In genomic region chr11:65525659-65526480, GRCh38 we compare ENCODE assay signal across 8 cellular contexts. TPM values are rescaled to one million over a fixed set of nuclear protein-coding genes. Genes with fewer than 3 reads are reported as not detected.
A peak's percentile ranks its signal among the peaks of the same experiment; 100 is the strongest.
DNase-seq lines count a peak whose midpoint lies in the region; ATAC-seq, FAIRE-seq and TF ChIP-seq lines count a peak whose summit lies in the region.

No MANE protein-coding gene starts in this region.

- H3K27ac ChIP-seq in OCI-LY1 (ENCODE audit: low read depth, low read length, poor library complexity, severe bottlenecking), result no peak overlapping the region
- H3K27ac ChIP-seq in endodermal cell (ENCODE audit: low read depth, low read length), result no peak overlapping the region
- H3K27ac ChIP-seq in neuronal stem cell (replicated peaks; ENCODE audit: low read length), result no peak overlapping the region

- peaks cover 44% of the 10 kb centered on the region for H3K4me1 Mint-ChIP-seq in CD14-positive monocyte
- H3K4me1 Mint-ChIP-seq in endodermal cell, result peaks cover 31% of the 10 kb centered on the region

- peak overlapping the region; percentile 92 for H2BK15ac ChIP-seq in neuronal stem cell (ENCODE audit: low read length)

- peak overlapping the region; percentile 60 for H3K23ac ChIP-seq in neuronal stem cell (ENCODE audit: low read depth, low read length, poor library complexity)

- H2AFZ ChIP-seq in OCI-LY1 (ENCODE audit: low read length), result no peak overlapping the region
- peak overlapping the region; percentile 94 for H2AFZ ChIP-seq in neuronal stem cell (ENCODE audit: low read length)

- peaks cover 20% of the 10 kb centered on the region for H3K36me3 ChIP-seq in OCI-LY1 (ENCODE audit: insufficient read depth, low read length)
- H3K36me3 ChIP-seq in endodermal cell (ENCODE audit: control insufficient read depth, insufficient read depth, low read length), result peaks cover 35% of the 10 kb centered on the region
- H3K36me3 ChIP-seq in neuronal stem cell (replicated peaks in 1 of 2; ENCODE audit: control insufficient read depth in 2 of 2, insufficient read depth in 2 of 2, low read length in 2 of 2), result peaks cover 30 to 34% of the 10 kb centered on the region in 2 donors

- H3K9me3 Mint-ChIP-seq in CD14-positive monocyte (no peaks in the 10 kb centered on the region), endodermal cell (no peaks in the 10 kb centered on the region)

- peaks cover 28% of the 10 kb centered on the region for H3K4me1 ChIP-seq in OCI-LY1 (ENCODE audit: insufficient read depth, low read length, severe bottlenecking)
- H3K4me1 ChIP-seq in endodermal cell (ENCODE audit: control insufficient read depth, insufficient read depth, low read length), result peaks cover 2% of the 10 kb centered on the region
- H3K4me1 ChIP-seq in neuronal stem cell (ENCODE audit: control insufficient read depth in 2 of 2, insufficient read depth in 1 of 2, low read depth in 1 of 2, low read length in 2 of 2), result peaks cover 11 to 31% of the 10 kb centered on the region in 2 donors

- H3K4ac ChIP-seq in neuronal stem cell (ENCODE audit: low read length), result peak overlapping the region; percentile 58

- peak overlapping the region; percentile 94 for H2AK5ac ChIP-seq in neuronal stem cell (ENCODE audit: low read depth, low read length)

- H3K4me3 ChIP-seq in OCI-LY1 (ENCODE audit: low read depth, low read length, poor library complexity, severe bottlenecking) (peak overlapping the region; percentile 96), endodermal cell (ENCODE audit: low read length) (peak overlapping the region; percentile 87), neuronal stem cell (ENCODE audit: low read length in 2 of 2) (peak overlapping the region; percentile 64 to 99)

- ATAC-seq in HG03442 (IDR thresholded peaks at IDR 0.05; ENCODE audit: unreplicated experiment), result no peak
- no peak for ATAC-seq in HG03045 (IDR thresholded peaks at IDR 0.05; ENCODE audit: unreplicated experiment)

- no peaks in the 10 kb centered on the region for H4K20me1 ChIP-seq in OCI-LY1 (ENCODE audit: insufficient read depth, low read length)

- H2BK12ac ChIP-seq in neuronal stem cell (ENCODE audit: low read length), result peak overlapping the region; percentile 58

- peak overlapping the region; percentile 100 for H3K14ac ChIP-seq in neuronal stem cell (ENCODE audit: low read length)

- H3K79me1 ChIP-seq in neuronal stem cell (ENCODE audit: low read depth, low read length), result peaks cover 19% of the 10 kb centered on the region

- no peak overlapping the region for H4K91ac ChIP-seq in neuronal stem cell (ENCODE audit: low read depth, low read length, poor library complexity)

- H3K18ac ChIP-seq in neuronal stem cell (ENCODE audit: low read length), result peak overlapping the region; percentile 98

- peak overlapping the region; percentile 82 for H2BK5ac ChIP-seq in neuronal stem cell (ENCODE audit: low read length)

- no peaks in the 10 kb centered on the region for H3K9me3 ChIP-seq in OCI-LY1 (ENCODE audit: low read length)
- H3K9me3 ChIP-seq in endodermal cell (ENCODE audit: control insufficient read depth, low read length), result no peaks in the 10 kb centered on the region
- H3K9me3 ChIP-seq in neuronal stem cell (replicated peaks in 1 of 2; ENCODE audit: control insufficient read depth in 2 of 2, insufficient read depth in 1 of 2, low read depth in 1 of 2, low read length in 2 of 2), result peaks cover 0 to 3% of the 10 kb centered on the region in 2 donors

- 0 out of 2 replicates have a peak, but pooled peaks cover 6% of the 10 kb centered on the region for H3K27me3 ChIP-seq in OCI-LY1 (ENCODE audit: insufficient read depth, low read length)
- no peaks in the 10 kb centered on the region for H3K27me3 ChIP-seq in endodermal cell (ENCODE audit: control insufficient read depth, insufficient read depth, low read length, poor library complexity, severe bottlenecking)
- peaks cover 0 to 4% (median 0%) of the 10 kb centered on the region in 3 experiments for H3K27me3 ChIP-seq in neuronal stem cell (ENCODE audit: control insufficient read depth in 3 of 3, insufficient read depth in 3 of 3, low read depth in 1 of 3, low read length in 3 of 3)

- H2BK120ac ChIP-seq in neuronal stem cell (ENCODE audit: low read depth, low read length), result no peak overlapping the region

- no peaks in the 10 kb centered on the region for H3F3A ChIP-seq in OCI-LY1 (ENCODE audit: insufficient read depth, low read length)

- 79 to 85% methylated on average over 16 to 26 of the region's 26 CpGs for WGBS in endodermal cell (ENCODE audit: insufficient coverage in 1 of 2, insufficient read length in 1 of 2), 2 experiments
- no CpG with 5 or more reads among the region's 26 CpGs for WGBS in neuronal stem cell (ENCODE audit: extremely low coverage in 2 of 2, insufficient read length in 2 of 2, insufficient replicate concordance in 1 of 2), 2 donors

- H3K27me3 Mint-ChIP-seq in CD14-positive monocyte (ENCODE audit: low read depth in 3 of 3), result peaks cover 0 to 2% (median 0%) of the 10 kb centered on the region in 3 donors
- peaks cover 4% of the 10 kb centered on the region for H3K27me3 Mint-ChIP-seq in endodermal cell (ENCODE audit: insufficient read depth)

- DNase-seq in CD14-positive monocyte (ENCODE audit: low spot score) (no peak), endodermal cell (no peak), neuronal stem cell (ENCODE audit: low spot score) (no peak), D721Med (ENCODE audit: insufficient read length, low spot score) (no peak), SKM-1 treated with dmso at 0.1 percent for 144 hours (lab: John Stamatoyannopoulos, UW; ENCODE audit: unreplicated experiment) (no peak)

- H3K4me3 Mint-ChIP-seq in CD14-positive monocyte, result peak overlapping the region; percentile 82 to 89
- peak overlapping the region; percentile 71 for H3K4me3 Mint-ChIP-seq in endodermal cell

- FAIRE-seq in D721Med (lab: Jason Lieb, UNC), result no peak

- H3K79me2 ChIP-seq in OCI-LY1 (ENCODE audit: insufficient read depth, low read length), result no peaks in the 10 kb centered on the region

- TF ChIP-seq CTCF in CD14-positive monocyte (IDR thresholded peaks at IDR 0.05) (no peak), OCI-LY1 (IDR thresholded peaks at IDR 0.05; ENCODE audit: low read length) (no peak), endodermal cell (conservative IDR thresholded peaks at IDR 0.05) (no peak), D721Med (IDR thresholded peaks at IDR 0.05; ENCODE audit: insufficient read depth, missing control alignments) (no peak)

- H4K8ac ChIP-seq in neuronal stem cell (ENCODE audit: low read depth, low read length), result no peak overlapping the region

- H3K27ac Mint-ChIP-seq in CD14-positive monocyte (peak overlapping the region; percentile 73 to 90 (median 82)), endodermal cell (peak overlapping the region; percentile 58)

- H3K36me3 Mint-ChIP-seq in CD14-positive monocyte (peaks cover 28 to 38% of the 10 kb centered on the region in 2 donors), endodermal cell (ENCODE audit: low read depth) (peaks cover 25% of the 10 kb centered on the region)

- H3K9me2 ChIP-seq in OCI-LY1 (ENCODE audit: low read depth, low read length), result no peaks in the 10 kb centered on the region

- H3K9ac ChIP-seq in OCI-LY1 (ENCODE audit: low read length), result peak overlapping the region; percentile 97
- H3K9ac ChIP-seq in endodermal cell (ENCODE audit: extremely low read depth, low read length, poor library complexity, severe bottlenecking), result peak overlapping the region; percentile 82
- H3K9ac ChIP-seq in neuronal stem cell (ENCODE audit: low read depth, low read length, poor library complexity), result peak overlapping the region; percentile 96

- intact Hi-C loops in CD14-positive monocyte (cut with micrococcal nuclease), result no loop called here

- peak overlapping the region; percentile 84 for H3K4me2 ChIP-seq in OCI-LY1 (ENCODE audit: low read length)
- peak overlapping the region; percentile 97 for H3K4me2 ChIP-seq in neuronal stem cell (ENCODE audit: insufficient read depth, low read length, poor library complexity, severe bottlenecking)

RNA-seq across cellular contexts. Expression of gene SCYL1, which starts 1.0 kb away (rescaled TPM):
- 10 to 100 TPM; 18.6 to 29.7 TPM for polyA plus RNA-seq in CD14-positive monocyte
- 10 to 100 TPM; 62.9 to 67.4 TPM for total RNA-seq in endodermal cell
- 54.0 TPM for polyA plus RNA-seq in endodermal cell (2013, experiment 1 of 2)
- polyA plus RNA-seq in endodermal cell (2013, experiment 2 of 2), result 51.0 TPM
- 43.8 TPM for polyA plus RNA-seq in neuronal stem cell (2013, experiment 1 of 2)
- 47.1 TPM for polyA plus RNA-seq in neuronal stem cell (2013, experiment 2 of 2)

RNA-seq across cellular contexts. Expression of gene MALAT1, which starts 27.0 kb away (rescaled TPM):
- polyA plus RNA-seq in CD14-positive monocyte, result 100 to 1,000 TPM; 263 to 554 TPM
- total RNA-seq in endodermal cell, result 1,000 to 10,000 TPM; 5,233 to 6,894 TPM
- 1,429 TPM for polyA plus RNA-seq in endodermal cell (2013, experiment 1 of 2)
- polyA plus RNA-seq in endodermal cell (2013, experiment 2 of 2), result 1,867 TPM
- polyA plus RNA-seq in neuronal stem cell (2013, experiment 1 of 2), result 502 TPM
- 539 TPM for polyA plus RNA-seq in neuronal stem cell (2013, experiment 2 of 2)

RNA-seq across cellular contexts. Expression of gene LTBP3, which starts 32.3 kb away (rescaled TPM):
- polyA plus RNA-seq in CD14-positive monocyte, result 1 to 10 TPM; 3.4 to 4.6 TPM
- 10 to 100 TPM; 19.7 to 24.2 TPM for total RNA-seq in endodermal cell
- 23.3 TPM for polyA plus RNA-seq in endodermal cell (2013, experiment 1 of 2)
- 23.8 TPM for polyA plus RNA-seq in endodermal cell (2013, experiment 2 of 2)
- 8.7 TPM for polyA plus RNA-seq in neuronal stem cell (2013, experiment 1 of 2)
- polyA plus RNA-seq in neuronal stem cell (2013, experiment 2 of 2), result 8.6 TPM

RNA-seq across cellular contexts. Expression of gene ZNRD2, which starts 44.4 kb away (rescaled TPM):
- 10 to 100 TPM; 48.5 to 56.2 TPM for polyA plus RNA-seq in CD14-positive monocyte
- total RNA-seq in endodermal cell, result 10 to 100 TPM; 32.8 to 36.5 TPM
- polyA plus RNA-seq in endodermal cell (2013, experiment 1 of 2), result 44.3 TPM
- 45.3 TPM for polyA plus RNA-seq in endodermal cell (2013, experiment 2 of 2)
- 53.3 TPM for polyA plus RNA-seq in neuronal stem cell (2013, experiment 1 of 2)
- 50.3 TPM for polyA plus RNA-seq in neuronal stem cell (2013, experiment 2 of 2)

RNA-seq across cellular contexts. Expression of gene FAM89B, which starts 46.5 kb away (rescaled TPM):
- 100 to 1,000 TPM in 1 of 2 donors, 10 to 100 TPM in 1; 70.8 to 139 TPM for polyA plus RNA-seq in CD14-positive monocyte
- total RNA-seq in endodermal cell, result 10 to 100 TPM; 23.3 to 24.9 TPM
- polyA plus RNA-seq in endodermal cell (2013, experiment 1 of 2), result 52.4 TPM
- polyA plus RNA-seq in endodermal cell (2013, experiment 2 of 2), result 52.7 TPM
- 50.9 TPM for polyA plus RNA-seq in neuronal stem cell (2013, experiment 1 of 2)
- polyA plus RNA-seq in neuronal stem cell (2013, experiment 2 of 2), result 50.0 TPM
